ENCODE assay signal across 1 cellular context in the genomic region with DNA sequence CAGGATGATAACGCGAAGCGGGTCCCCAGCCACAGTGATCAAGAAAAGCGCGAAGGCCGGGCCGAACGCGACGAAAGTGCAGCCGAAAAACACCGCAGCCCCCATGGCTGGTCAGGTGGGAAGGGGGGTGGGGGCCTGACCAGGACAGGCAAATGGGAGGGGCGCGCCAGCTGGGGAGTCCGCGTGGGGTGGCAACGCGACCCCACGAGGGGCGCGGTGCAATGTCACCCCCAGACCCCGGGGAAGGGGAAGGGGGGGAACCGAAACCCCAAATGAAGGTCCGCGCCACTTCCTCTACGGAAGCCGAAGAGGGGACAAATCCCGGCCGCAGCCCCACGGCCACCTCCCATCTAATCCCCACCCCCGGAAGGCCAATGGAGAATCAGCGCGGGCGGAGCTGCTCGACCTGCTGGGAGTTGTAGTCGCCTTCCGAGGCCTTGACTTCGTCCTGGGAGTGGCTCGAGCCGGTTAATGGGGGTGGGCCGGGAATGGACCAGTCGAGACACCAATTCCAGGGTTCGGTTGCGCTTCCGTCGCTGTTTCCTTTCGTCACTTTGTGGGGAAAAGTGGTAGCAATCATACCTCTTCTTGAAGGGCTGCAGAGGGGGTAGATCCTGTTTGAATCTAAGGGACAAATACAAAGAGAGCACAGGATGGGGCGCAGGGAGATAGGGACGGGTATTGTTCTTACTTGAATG.
TF ChIP-seq lines count a peak whose summit lies in the region.

APH1A (minus strand) TSS at position 311 of the 698 bp plus-strand sequence; CDS start at position 105, 206 bp downstream.

TF ChIP-seq in HepG2, 621 proteins besides CTCF, POLR2A, EP300 and RAD21 (continued from another document and continues in another):
- TF ChIP-seq ARID4A (CRISPR knock-in tag; IDR thresholded peaks at IDR 0.05; ENCODE audit: borderline replicate concordance) = peak; percentile 85; the same call in 1 of the 2 replicates
- TF ChIP-seq ZNF17 (CRISPR knock-in tag; IDR thresholded peaks at IDR 0.05) = no peak
- no peak; the same call in 1 of the 2 replicates for TF ChIP-seq REPIN1 (CRISPR knock-in tag; IDR thresholded peaks at IDR 0.05; ENCODE audit: borderline replicate concordance, low read depth)
- no peak for TF ChIP-seq HMGA1 (CRISPR knock-in tag; conservative IDR thresholded peaks at IDR 0.05)
- no peak for TF ChIP-seq PRDM4 (CRISPR knock-in tag; IDR thresholded peaks at IDR 0.05; ENCODE audit: borderline replicate concordance)
- TF ChIP-seq KDM5B (CRISPR knock-in tag; IDR thresholded peaks at IDR 0.05; ENCODE audit: borderline replicate concordance) = peak; percentile 84; the same call in 1 of the 2 replicates
- TF ChIP-seq FOXK1 (CRISPR knock-in tag; IDR thresholded peaks at IDR 0.05; ENCODE audit: borderline replicate concordance, low read depth) = no peak; the same call in 1 of the 2 replicates
- TF ChIP-seq ISL2 (CRISPR knock-in tag; IDR thresholded peaks at IDR 0.05) = peak; percentile 57; the same call in 1 of the 2 replicates
- no peak for TF ChIP-seq JARID2 (CRISPR knock-in tag; IDR thresholded peaks at IDR 0.05; ENCODE audit: insufficient replicate concordance)
- TF ChIP-seq, protein P1, sequence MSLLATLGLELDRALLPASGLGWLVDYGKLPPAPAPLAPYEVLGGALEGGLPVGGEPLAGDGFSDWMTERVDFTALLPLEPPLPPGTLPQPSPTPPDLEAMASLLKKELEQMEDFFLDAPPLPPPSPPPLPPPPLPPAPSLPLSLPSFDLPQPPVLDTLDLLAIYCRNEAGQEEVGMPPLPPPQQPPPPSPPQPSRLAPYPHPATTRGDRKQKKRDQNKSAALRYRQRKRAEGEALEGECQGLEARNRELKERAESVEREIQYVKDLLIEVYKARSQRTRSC (CRISPR knock-in tag; IDR thresholded peaks at IDR 0.05; ENCODE audit: low read depth) = no peak
- TF ChIP-seq, protein P2, sequence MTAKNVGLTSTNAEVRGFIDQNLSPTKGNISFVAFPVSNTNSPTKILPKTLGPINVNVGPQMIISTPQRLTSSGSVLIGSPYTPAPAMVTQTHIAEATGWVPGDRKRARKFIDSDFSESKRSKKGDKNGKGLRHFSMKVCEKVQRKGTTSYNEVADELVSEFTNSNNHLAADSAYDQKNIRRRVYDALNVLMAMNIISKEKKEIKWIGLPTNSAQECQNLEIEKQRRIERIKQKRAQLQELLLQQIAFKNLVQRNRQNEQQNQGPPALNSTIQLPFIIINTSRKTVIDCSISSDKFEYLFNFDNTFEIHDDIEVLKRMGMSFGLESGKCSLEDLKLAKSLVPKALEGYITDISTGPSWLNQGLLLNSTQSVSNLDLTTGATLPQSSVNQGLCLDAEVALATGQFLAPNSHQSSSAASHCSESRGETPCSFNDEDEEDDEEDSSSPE (CRISPR knock-in tag; IDR thresholded peaks at IDR 0.05) = peak; percentile 79
- TF ChIP-seq, protein P3, sequence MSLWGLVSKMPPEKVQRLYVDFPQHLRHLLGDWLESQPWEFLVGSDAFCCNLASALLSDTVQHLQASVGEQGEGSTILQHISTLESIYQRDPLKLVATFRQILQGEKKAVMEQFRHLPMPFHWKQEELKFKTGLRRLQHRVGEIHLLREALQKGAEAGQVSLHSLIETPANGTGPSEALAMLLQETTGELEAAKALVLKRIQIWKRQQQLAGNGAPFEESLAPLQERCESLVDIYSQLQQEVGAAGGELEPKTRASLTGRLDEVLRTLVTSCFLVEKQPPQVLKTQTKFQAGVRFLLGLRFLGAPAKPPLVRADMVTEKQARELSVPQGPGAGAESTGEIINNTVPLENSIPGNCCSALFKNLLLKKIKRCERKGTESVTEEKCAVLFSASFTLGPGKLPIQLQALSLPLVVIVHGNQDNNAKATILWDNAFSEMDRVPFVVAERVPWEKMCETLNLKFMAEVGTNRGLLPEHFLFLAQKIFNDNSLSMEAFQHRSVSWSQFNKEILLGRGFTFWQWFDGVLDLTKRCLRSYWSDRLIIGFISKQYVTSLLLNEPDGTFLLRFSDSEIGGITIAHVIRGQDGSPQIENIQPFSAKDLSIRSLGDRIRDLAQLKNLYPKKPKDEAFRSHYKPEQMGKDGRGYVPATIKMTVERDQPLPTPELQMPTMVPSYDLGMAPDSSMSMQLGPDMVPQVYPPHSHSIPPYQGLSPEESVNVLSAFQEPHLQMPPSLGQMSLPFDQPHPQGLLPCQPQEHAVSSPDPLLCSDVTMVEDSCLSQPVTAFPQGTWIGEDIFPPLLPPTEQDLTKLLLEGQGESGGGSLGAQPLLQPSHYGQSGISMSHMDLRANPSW (CRISPR knock-in tag; IDR thresholded peaks at IDR 0.05; ENCODE audit: borderline replicate concordance) = no peak
- 0 out of 2 replicates have a peak, but pooled peaks have one; percentile 40 for TF ChIP-seq DR1 (CRISPR knock-in tag; IDR thresholded peaks at IDR 0.05)
- TF ChIP-seq CEBPZ (IDR thresholded peaks at IDR 0.05; ENCODE audit: low read length) = no peak
- 0 out of 2 replicates have a peak, but pooled peaks have one; percentile 34 for TF ChIP-seq NAIF1 (CRISPR knock-in tag; IDR thresholded peaks at IDR 0.05; ENCODE audit: borderline replicate concordance)
- TF ChIP-seq, protein P4, sequence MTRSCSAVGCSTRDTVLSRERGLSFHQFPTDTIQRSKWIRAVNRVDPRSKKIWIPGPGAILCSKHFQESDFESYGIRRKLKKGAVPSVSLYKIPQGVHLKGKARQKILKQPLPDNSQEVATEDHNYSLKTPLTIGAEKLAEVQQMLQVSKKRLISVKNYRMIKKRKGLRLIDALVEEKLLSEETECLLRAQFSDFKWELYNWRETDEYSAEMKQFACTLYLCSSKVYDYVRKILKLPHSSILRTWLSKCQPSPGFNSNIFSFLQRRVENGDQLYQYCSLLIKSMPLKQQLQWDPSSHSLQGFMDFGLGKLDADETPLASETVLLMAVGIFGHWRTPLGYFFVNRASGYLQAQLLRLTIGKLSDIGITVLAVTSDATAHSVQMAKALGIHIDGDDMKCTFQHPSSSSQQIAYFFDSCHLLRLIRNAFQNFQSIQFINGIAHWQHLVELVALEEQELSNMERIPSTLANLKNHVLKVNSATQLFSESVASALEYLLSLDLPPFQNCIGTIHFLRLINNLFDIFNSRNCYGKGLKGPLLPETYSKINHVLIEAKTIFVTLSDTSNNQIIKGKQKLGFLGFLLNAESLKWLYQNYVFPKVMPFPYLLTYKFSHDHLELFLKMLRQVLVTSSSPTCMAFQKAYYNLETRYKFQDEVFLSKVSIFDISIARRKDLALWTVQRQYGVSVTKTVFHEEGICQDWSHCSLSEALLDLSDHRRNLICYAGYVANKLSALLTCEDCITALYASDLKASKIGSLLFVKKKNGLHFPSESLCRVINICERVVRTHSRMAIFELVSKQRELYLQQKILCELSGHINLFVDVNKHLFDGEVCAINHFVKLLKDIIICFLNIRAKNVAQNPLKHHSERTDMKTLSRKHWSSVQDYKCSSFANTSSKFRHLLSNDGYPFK (CRISPR knock-in tag; IDR thresholded peaks at IDR 0.05; ENCODE audit: borderline replicate concordance) = 0 out of 2 replicates have a peak, but pooled peaks have one; percentile 44
- no peak for TF ChIP-seq PPARG (CRISPR knock-in tag; conservative IDR thresholded peaks at IDR 0.05)
- TF ChIP-seq, protein P5, sequence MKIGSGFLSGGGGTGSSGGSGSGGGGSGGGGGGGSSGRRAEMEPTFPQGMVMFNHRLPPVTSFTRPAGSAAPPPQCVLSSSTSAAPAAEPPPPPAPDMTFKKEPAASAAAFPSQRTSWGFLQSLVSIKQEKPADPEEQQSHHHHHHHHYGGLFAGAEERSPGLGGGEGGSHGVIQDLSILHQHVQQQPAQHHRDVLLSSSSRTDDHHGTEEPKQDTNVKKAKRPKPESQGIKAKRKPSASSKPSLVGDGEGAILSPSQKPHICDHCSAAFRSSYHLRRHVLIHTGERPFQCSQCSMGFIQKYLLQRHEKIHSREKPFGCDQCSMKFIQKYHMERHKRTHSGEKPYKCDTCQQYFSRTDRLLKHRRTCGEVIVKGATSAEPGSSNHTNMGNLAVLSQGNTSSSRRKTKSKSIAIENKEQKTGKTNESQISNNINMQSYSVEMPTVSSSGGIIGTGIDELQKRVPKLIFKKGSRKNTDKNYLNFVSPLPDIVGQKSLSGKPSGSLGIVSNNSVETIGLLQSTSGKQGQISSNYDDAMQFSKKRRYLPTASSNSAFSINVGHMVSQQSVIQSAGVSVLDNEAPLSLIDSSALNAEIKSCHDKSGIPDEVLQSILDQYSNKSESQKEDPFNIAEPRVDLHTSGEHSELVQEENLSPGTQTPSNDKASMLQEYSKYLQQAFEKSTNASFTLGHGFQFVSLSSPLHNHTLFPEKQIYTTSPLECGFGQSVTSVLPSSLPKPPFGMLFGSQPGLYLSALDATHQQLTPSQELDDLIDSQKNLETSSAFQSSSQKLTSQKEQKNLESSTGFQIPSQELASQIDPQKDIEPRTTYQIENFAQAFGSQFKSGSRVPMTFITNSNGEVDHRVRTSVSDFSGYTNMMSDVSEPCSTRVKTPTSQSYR (CRISPR knock-in tag; IDR thresholded peaks at IDR 0.05; ENCODE audit: borderline replicate concordance) = no peak
- TF ChIP-seq U2AF1 (optimal IDR thresholded peaks at IDR 0.05; ENCODE audit: low read depth, low read length) = no peak
- 0 out of 2 replicates have a peak, but pooled peaks have one; percentile 54 for TF ChIP-seq TGIF2 (CRISPR knock-in tag; IDR thresholded peaks at IDR 0.05)
- no peak for TF ChIP-seq RNF2 (conservative IDR thresholded peaks at IDR 0.05; ENCODE audit: low read depth)
- no peak for TF ChIP-seq RCOR2 (CRISPR knock-in tag; IDR thresholded peaks at IDR 0.05)
- no peak for TF ChIP-seq PLSCR1 (CRISPR knock-in tag; IDR thresholded peaks at IDR 0.05; ENCODE audit: borderline replicate concordance)
